26 cellular contexts compared by ENCODE assay signal in the genomic region with DNA sequence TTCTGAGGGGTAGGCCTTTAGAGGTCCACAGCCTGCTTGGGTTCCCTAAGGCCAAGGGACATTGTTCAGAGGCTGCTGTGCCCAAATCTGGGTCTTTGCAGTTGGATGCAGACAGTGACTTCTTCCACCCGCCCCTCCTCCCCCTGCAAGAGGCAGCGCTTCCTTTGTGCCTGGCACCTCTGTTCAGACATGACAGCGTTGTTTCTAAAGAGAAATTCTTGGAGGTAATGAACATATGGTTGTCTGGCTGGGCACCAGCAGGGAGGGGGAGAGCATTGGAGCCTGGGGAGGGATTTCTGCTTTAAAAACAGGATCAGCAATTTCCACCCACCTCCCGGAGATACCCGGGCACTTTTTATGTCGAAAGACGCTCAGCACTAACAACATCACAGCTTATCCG. TPM values are rescaled to one million over a fixed set of nuclear protein-coding genes. Genes with fewer than 3 reads are reported as not detected.
DNase-seq lines count a peak whose midpoint lies in the region; ATAC-seq and TF ChIP-seq lines count a peak whose summit lies in the region.
"Had no signal": no experiment of that assay in that cellular context is flagged by ENCODE, and none has a peak within 500 bp of the region (broad histone marks: within the 10 kb centered on the region; RNA-seq: fewer than 3 reads in every experiment).

No MANE protein-coding gene starts in this region.

- H3K4me1 Mint-ChIP-seq in endodermal cell: no peaks in the 10 kb centered on the region
- H3K4me1 Mint-ChIP-seq in naive thymus-derived CD8-positive, alpha-beta T cell: no peaks in the 10 kb centered on the region
- H3K4me1 Mint-ChIP-seq: T-cell had no signal

- ATAC-seq in HG02588 (IDR thresholded peaks at IDR 0.05; ENCODE audit: unreplicated experiment): no peak
- ATAC-seq in naive thymus-derived CD8-positive, alpha-beta T cell: no peak
- ATAC-seq: activated CD8-positive, alpha-beta T cell treated with anti-CD3 and anti-CD28 coated beads for 36 hours; left cardiac atrium; T-cell had no signal

- TF ChIP-seq CTCF in endodermal cell (conservative IDR thresholded peaks at IDR 0.05): no peak

- H3K36me3 ChIP-seq in endodermal cell (ENCODE audit: control insufficient read depth, insufficient read depth, low read length): no peaks in the 10 kb centered on the region
- H3K36me3 ChIP-seq: colonic mucosa, HAP-1 had no signal

- no peaks in the 10 kb centered on the region for H3K27me3 ChIP-seq in endodermal cell (ENCODE audit: control insufficient read depth, insufficient read depth, low read length, poor library complexity, severe bottlenecking)
- H3K27me3 ChIP-seq: colonic mucosa had no signal

- H3K9me3 Mint-ChIP-seq in endodermal cell: no peaks in the 10 kb centered on the region
- H3K9me3 Mint-ChIP-seq in naive thymus-derived CD8-positive, alpha-beta T cell: peaks cover 0 to 10% (median 0%) of the 10 kb centered on the region in 9 donors

- H3K27me3 Mint-ChIP-seq in endodermal cell (ENCODE audit: insufficient read depth): peaks cover 6% of the 10 kb centered on the region
- peaks cover 4 to 29% (median 11%) of the 10 kb centered on the region in 5 donors for H3K27me3 Mint-ChIP-seq in naive thymus-derived CD8-positive, alpha-beta T cell

- H3K4me1 ChIP-seq in endodermal cell (ENCODE audit: control insufficient read depth, insufficient read depth, low read length): no peaks in the 10 kb centered on the region
- H3K4me1 ChIP-seq: colonic mucosa, HAP-1 had no signal

- no peak overlapping the region for H3K4me3 ChIP-seq in endodermal cell (ENCODE audit: low read length)
- H3K4me3 ChIP-seq: colonic mucosa, HAP-1, skin epidermis had no signal

- no peak overlapping the region for H3K27ac Mint-ChIP-seq in endodermal cell
- H3K27ac Mint-ChIP-seq in naive thymus-derived CD8-positive, alpha-beta T cell: no peak overlapping the region
- H3K27ac Mint-ChIP-seq: activated CD8-positive, alpha-beta T cell treated with anti-CD3 and anti-CD28 coated beads for 36 hours; T-cell had no signal

- 60 to 95% methylated on average over 1 to 8 of the region's 8 CpGs for WGBS in endodermal cell (ENCODE audit: insufficient coverage in 1 of 2, insufficient read length in 1 of 2), 2 experiments

- DNase-seq in NCI-H82 (lab: John Stamatoyannopoulos, UW) (peak; percentile 59), NCI-H82 treated with DMSO at 0.1 percent for 48 hours (lab: John Stamatoyannopoulos, UW; ENCODE audit: unreplicated experiment) (no peak), NCI-H524 (lab: John Stamatoyannopoulos, UW) (peak; percentile 80 to 91), endodermal cell (peak; percentile 21), substantia nigra (lab: John Stamatoyannopoulos, UW) (no peak), 8988T (no peak)
- DNase-seq in naive thymus-derived CD8-positive, alpha-beta T cell: no peak
- DNase-seq: activated CD4-positive, alpha-beta T cell treated with anti-CD3 and anti-CD28 coated beads for 1 hour; activated CD8-positive, alpha-beta T cell treated with anti-CD3 and anti-CD28 coated beads for 36 hours; activated gamma-delta T cell treated with Interleukin-2 at 50 U/mL for 16 hours; colonic mucosa; DND-41; Karpas-422; left cardiac atrium; NCI-H1436 treated with DMSO at 0.1 percent for 48 hours; NCI-H2227 treated with DMSO at 0.1 percent for 48 hours; NCI-H774; nucleus accumbens; SHP77; stimulated activated CD4-positive, alpha-beta T cell treated with anti-CD3 and anti-CD28 coated beads, Interleukin-1b, Interleukin-23, amount 100 ng/mL, for 48 hours; T-cell had no signal

- H3K9me3 ChIP-seq in endodermal cell (ENCODE audit: control insufficient read depth, low read length): no peaks in the 10 kb centered on the region
- H3K9me3 ChIP-seq: colonic mucosa, HAP-1 had no signal

- H3K36me3 Mint-ChIP-seq in endodermal cell (ENCODE audit: low read depth): no peaks in the 10 kb centered on the region
- H3K36me3 Mint-ChIP-seq in naive thymus-derived CD8-positive, alpha-beta T cell: no peaks in the 10 kb centered on the region
- H3K36me3 Mint-ChIP-seq: T-cell had no signal

- POLR2A ChIA-PET in naive thymus-derived CD8-positive, alpha-beta T cell (lab: Charles Lee): no interaction called here

- H3K27ac ChIP-seq in endodermal cell (ENCODE audit: low read depth, low read length): no peak overlapping the region
- peak overlapping the region; percentile 56 for H3K27ac ChIP-seq in substantia nigra (ENCODE audit: low read depth, low read length, poor library complexity, severe bottlenecking)
- H3K27ac ChIP-seq: colonic mucosa, HL-60, skin epidermis had no signal

- no peak overlapping the region for H3K4me3 Mint-ChIP-seq in endodermal cell
- H3K4me3 Mint-ChIP-seq in naive thymus-derived CD8-positive, alpha-beta T cell: no peak overlapping the region
- H3K4me3 Mint-ChIP-seq: activated CD8-positive, alpha-beta T cell treated with anti-CD3 and anti-CD28 coated beads for 36 hours; T-cell had no signal

- no peak overlapping the region for H3K9ac ChIP-seq in endodermal cell (ENCODE audit: extremely low read depth, low read length, poor library complexity, severe bottlenecking)

RNA-seq across cellular contexts. Expression of a gene that starts 51.5 kb away (rescaled TPM):
- total RNA-seq in endodermal cell: under 1 TPM; 0.13 to 0.24 TPM
- polyA plus RNA-seq in endodermal cell (2013, experiment 1 of 2): not detected
- not detected for polyA plus RNA-seq in endodermal cell (2013, experiment 2 of 2)
- not detected for total RNA-seq in naive thymus-derived CD8-positive, alpha-beta T cell
- not detected for polyA plus RNA-seq in naive thymus-derived CD8-positive, alpha-beta T cell
- total RNA-seq: activated CD8-positive, alpha-beta T cell treated with anti-CD3 and anti-CD28 coated beads for 36 hours; colonic mucosa; left cardiac atrium; T-cell; ureter had no signal

Comparison
In these comparisons a context has a peak if more than half of its experiments do, and no peak if none do; other contexts are left out.
1. DNase-seq: peak in NCI-H82 (single experiment), NCI-H524 (2 of 2) and endodermal cell (single experiment); none in NCI-H82 treated with DMSO at 0.1 percent for 48 hours (single experiment), substantia nigra (0 of 49), 8988T (single experiment) and naive thymus-derived CD8-positive, alpha-beta T cell (0 of 10).